15 cellular contexts compared by ENCODE assay signal in genomic region chr11:61072316-61073109, GRCh38. TPM values are rescaled to one million over a fixed set of nuclear protein-coding genes. Genes with fewer than 3 reads are reported as not detected.
DNase-seq lines count a peak whose midpoint lies in the region; ATAC-seq and TF ChIP-seq lines count a peak whose summit lies in the region.
"Had no signal": no experiment of that assay in that cellular context is flagged by ENCODE, and none has a peak within 500 bp of the region (broad histone marks: within the 10 kb centered on the region; RNA-seq: fewer than 3 reads in every experiment).

No MANE protein-coding gene starts in this region.

- no peak overlapping the region for H3K27ac ChIP-seq in A673 (ENCODE audit: low read depth, low read length, poor library complexity, severe bottlenecking)

- peaks cover 3% of the 10 kb centered on the region for H3K9me3 ChIP-seq in A673 (ENCODE audit: low read depth, low read length, poor library complexity, severe bottlenecking)

- peaks cover 86% of the 10 kb centered on the region for H3K4me1 Mint-ChIP-seq in activated naive CD4-positive, alpha-beta T cell treated with anti-CD3 and anti-CD28 coated beads for 36 hours (ENCODE audit: low read depth)
- peaks cover 88% of the 10 kb centered on the region for H3K4me1 Mint-ChIP-seq in activated CD4-positive, alpha-beta memory T cell treated with anti-CD3 and anti-CD28 coated beads for 36 hours (ENCODE audit: low read depth)
- H3K4me1 Mint-ChIP-seq in stimulated activated effector memory CD8-positive, alpha-beta T cell treated with anti-CD3 and anti-CD28 coated beads, Interleukin-12 subunit alpha, Interleukin-12 subunit beta, amount 100 ng/mL, for 72 hours: peaks cover 37% of the 10 kb centered on the region
- H3K4me1 Mint-ChIP-seq in effector memory CD8-positive, alpha-beta T cell (ENCODE audit: low read depth in 2 of 2): peaks cover 31 to 38% of the 10 kb centered on the region in 2 donors

- H3K27me3 Mint-ChIP-seq in activated naive CD4-positive, alpha-beta T cell treated with anti-CD3 and anti-CD28 coated beads for 36 hours (ENCODE audit: low read depth): no peaks in the 10 kb centered on the region
- no peaks in the 10 kb centered on the region for H3K27me3 Mint-ChIP-seq in activated CD4-positive, alpha-beta memory T cell treated with anti-CD3 and anti-CD28 coated beads for 36 hours
- no peaks in the 10 kb centered on the region for H3K27me3 Mint-ChIP-seq in effector memory CD8-positive, alpha-beta T cell

- DNase-seq in activated naive CD4-positive, alpha-beta T cell treated with anti-CD3 and anti-CD28 coated beads for 36 hours: no peak
- no peak for DNase-seq in activated naive CD4-positive, alpha-beta T cell treated with anti-CD3 and anti-CD28 coated beads, Interleukin-2, amount 50 U/mL, for 16 hours
- peak; percentile 25 for DNase-seq in activated CD4-positive, alpha-beta memory T cell treated with anti-CD3 and anti-CD28 coated beads for 36 hours
- DNase-seq in islet precursor cell: peak; percentile 52
- no peak for DNase-seq in stimulated activated effector memory CD8-positive, alpha-beta T cell treated with anti-CD3 and anti-CD28 coated beads, Interleukin-12 subunit alpha, Interleukin-12 subunit beta, amount 100 ng/mL, for 72 hours (ENCODE audit: low spot score in 2 of 2)
- no peak for DNase-seq in KG1 (lab: John Stamatoyannopoulos, UW)
- no peak for DNase-seq in effector memory CD8-positive, alpha-beta T cell
- no peak for DNase-seq in A673 (ENCODE audit: low spot score)
- DNase-seq: GOT3; Karpas-422; NCI-H526 treated with DMSO at 0.1 percent for 48 hours; stimulated activated CD4-positive, alpha-beta T cell treated with anti-CD3 and anti-CD28 coated beads, Interleukin-4, amount 100 ng/mL, for 1 hour; stimulated activated naive CD4-positive, alpha-beta T cell had no signal

- peaks cover 58% of the 10 kb centered on the region for H3K36me3 Mint-ChIP-seq in activated naive CD4-positive, alpha-beta T cell treated with anti-CD3 and anti-CD28 coated beads for 36 hours (ENCODE audit: low read depth)
- H3K36me3 Mint-ChIP-seq in activated CD4-positive, alpha-beta memory T cell treated with anti-CD3 and anti-CD28 coated beads for 36 hours: peaks cover 68% of the 10 kb centered on the region
- H3K36me3 Mint-ChIP-seq in stimulated activated effector memory CD8-positive, alpha-beta T cell treated with anti-CD3 and anti-CD28 coated beads, Interleukin-12 subunit alpha, Interleukin-12 subunit beta, amount 100 ng/mL, for 72 hours: peaks cover 13% of the 10 kb centered on the region
- H3K36me3 Mint-ChIP-seq in effector memory CD8-positive, alpha-beta T cell (ENCODE audit: insufficient read depth): no peaks in the 10 kb centered on the region

- H3K4me3 ChIP-seq in A673 (ENCODE audit: low read depth, low read length, poor library complexity, severe bottlenecking): no peak overlapping the region

- TF ChIP-seq CTCF in A673 (conservative IDR thresholded peaks at IDR 0.05; ENCODE audit: low read depth, low read length): no peak

- no TSS peak for BruUV-seq in A673 (replicated peaks; lab: Mats Ljungman, UMichigan)

- H3K4me3 Mint-ChIP-seq in activated naive CD4-positive, alpha-beta T cell treated with anti-CD3 and anti-CD28 coated beads for 36 hours: no peak overlapping the region
- H3K4me3 Mint-ChIP-seq in activated CD4-positive, alpha-beta memory T cell treated with anti-CD3 and anti-CD28 coated beads for 36 hours: no peak overlapping the region
- no peak overlapping the region for H3K4me3 Mint-ChIP-seq in stimulated activated effector memory CD8-positive, alpha-beta T cell treated with anti-CD3 and anti-CD28 coated beads, Interleukin-12 subunit alpha, Interleukin-12 subunit beta, amount 100 ng/mL, for 72 hours
- no peak overlapping the region for H3K4me3 Mint-ChIP-seq in effector memory CD8-positive, alpha-beta T cell

- H3K9me3 Mint-ChIP-seq in activated naive CD4-positive, alpha-beta T cell treated with anti-CD3 and anti-CD28 coated beads for 36 hours: no peaks in the 10 kb centered on the region
- H3K9me3 Mint-ChIP-seq in activated CD4-positive, alpha-beta memory T cell treated with anti-CD3 and anti-CD28 coated beads for 36 hours: no peaks in the 10 kb centered on the region
- H3K9me3 Mint-ChIP-seq in stimulated activated effector memory CD8-positive, alpha-beta T cell treated with anti-CD3 and anti-CD28 coated beads, Interleukin-12 subunit alpha, Interleukin-12 subunit beta, amount 100 ng/mL, for 72 hours: no peaks in the 10 kb centered on the region
- no peaks in the 10 kb centered on the region for H3K9me3 Mint-ChIP-seq in effector memory CD8-positive, alpha-beta T cell

- CTCF ChIA-PET in activated naive CD4-positive, alpha-beta T cell treated with anti-CD3 and anti-CD28 coated beads for 36 hours (lab: Charles Lee): interaction anchor here (1.1 to 2.8 kb wide), 2 partner anchors 9 to 10 kb away, joined by 3 to 11 read pairs; no protein-coding TSS in a partner anchor
- CTCF ChIA-PET in activated CD4-positive, alpha-beta memory T cell treated with anti-CD3 and anti-CD28 coated beads for 36 hours (lab: Charles Lee): no interaction called here
- CTCF ChIA-PET in A673 (lab: Charles Lee): interaction anchor here (0.6 kb wide), 1 partner anchor 12 kb away, joined by 6 read pairs; no protein-coding TSS in a partner anchor

- H3K36me3 ChIP-seq in A673 (ENCODE audit: insufficient read depth, low read length, poor library complexity, severe bottlenecking): no peaks in the 10 kb centered on the region

- POLR2A ChIA-PET in activated CD4-positive, alpha-beta memory T cell treated with anti-CD3 and anti-CD28 coated beads for 36 hours (lab: Charles Lee): interaction anchor here (0.8 to 12.3 kb wide), 10 partner anchors 9 to 90 kb away, joined by 3 to 157 read pairs (median 6); no protein-coding TSS in a partner anchor
- POLR2A ChIA-PET in A673 (lab: Charles Lee; ENCODE audit: low non-redundant PET): no interaction called here

- no peak for ATAC-seq in stimulated activated effector memory CD8-positive, alpha-beta T cell treated with anti-CD3 and anti-CD28 coated beads, Interleukin-12 subunit alpha, Interleukin-12 subunit beta, amount 100 ng/mL, for 72 hours
- no peak for ATAC-seq in effector memory CD8-positive, alpha-beta T cell (replicated peaks)

- H3K27ac Mint-ChIP-seq in activated naive CD4-positive, alpha-beta T cell treated with anti-CD3 and anti-CD28 coated beads for 36 hours: peak overlapping the region; percentile 93
- H3K27ac Mint-ChIP-seq in activated CD4-positive, alpha-beta memory T cell treated with anti-CD3 and anti-CD28 coated beads for 36 hours: peak overlapping the region; percentile 94
- peak overlapping the region; percentile 83 for H3K27ac Mint-ChIP-seq in stimulated activated effector memory CD8-positive, alpha-beta T cell treated with anti-CD3 and anti-CD28 coated beads, Interleukin-12 subunit alpha, Interleukin-12 subunit beta, amount 100 ng/mL, for 72 hours
- peak overlapping the region in 1 of 2 donors; percentile 91 for H3K27ac Mint-ChIP-seq in effector memory CD8-positive, alpha-beta T cell

- no peaks in the 10 kb centered on the region for H3K4me1 ChIP-seq in A673 (ENCODE audit: insufficient read depth, low read length, poor library complexity, severe bottlenecking)

- intact Hi-C loops in activated naive CD4-positive, alpha-beta T cell treated with anti-CD3 and anti-CD28 coated beads for 36 hours (cut with micrococcal nuclease): no loop called here
- intact Hi-C loops in activated CD4-positive, alpha-beta memory T cell treated with anti-CD3 and anti-CD28 coated beads for 36 hours (cut with micrococcal nuclease): no loop called here
- intact Hi-C loops in A673 (cut with micrococcal nuclease; ENCODE audit: unreplicated experiment): no loop called here

- no peaks in the 10 kb centered on the region for H3K27me3 ChIP-seq in A673 (replicated peaks; ENCODE audit: insufficient read depth, low read depth, low read length, poor library complexity)

RNA-seq across cellular contexts. Expression of gene CD5, which starts 29.8 kb away (rescaled TPM):
- 100 to 1,000 TPM; 228 to 232 TPM for total RNA-seq in activated naive CD4-positive, alpha-beta T cell treated with anti-CD3 and anti-CD28 coated beads for 36 hours
- total RNA-seq in activated CD4-positive, alpha-beta memory T cell treated with anti-CD3 and anti-CD28 coated beads for 36 hours: 100 to 1,000 TPM; 302 to 306 TPM
- total RNA-seq in A673 (2021): not detected in 2 replicates
- total RNA-seq: fibroblast of villous mesenchyme, renal cortical epithelial cell had no signal

Comparison
In these comparisons a context has a peak if more than half of its experiments do, and no peak if none do; other contexts are left out.
1. DNase-seq: peak in activated CD4-positive, alpha-beta memory T cell treated with anti-CD3 and anti-CD28 coated beads for 36 hours (single experiment) and islet precursor cell (single experiment); none in activated naive CD4-positive, alpha-beta T cell treated with anti-CD3 and anti-CD28 coated beads for 36 hours (single experiment), activated naive CD4-positive, alpha-beta T cell treated with anti-CD3 and anti-CD28 coated beads, Interleukin-2, amount 50 U/mL, for 16 hours (single experiment), stimulated activated effector memory CD8-positive, alpha-beta T cell treated with anti-CD3 and anti-CD28 coated beads, Interleukin-12 subunit alpha, Interleukin-12 subunit beta, amount 100 ng/mL, for 72 hours (0 of 2), KG1 (single experiment), effector memory CD8-positive, alpha-beta T cell (0 of 3) and A673 (single experiment).
2. RNA of gene CD5, which starts 29.8 kb away (total RNA-seq): 302 to 306 TPM in activated CD4-positive, alpha-beta memory T cell treated with anti-CD3 and anti-CD28 coated beads for 36 hours and 228 to 232 TPM in activated naive CD4-positive, alpha-beta T cell treated with anti-CD3 and anti-CD28 coated beads for 36 hours; not detected in A673; every median in the first group is over 100 times any median in the second.